ENCODE assay signal across 23 cellular contexts in genomic region chr11:2995091-2995561, GRCh38. TPM values are rescaled to one million over a fixed set of nuclear protein-coding genes. Genes with fewer than 3 reads are reported as not detected.
DNase-seq lines count a peak whose midpoint lies in the region; TF ChIP-seq lines count a peak whose summit lies in the region.
"Had no signal": no experiment of that assay in that cellular context is flagged by ENCODE, and none has a peak within 500 bp of the region (broad histone marks: within the 10 kb centered on the region; RNA-seq: fewer than 3 reads in every experiment).

No MANE protein-coding gene starts in this region.

- H3K36me3 ChIP-seq in suprapubic skin = peaks cover 4% of the 10 kb centered on the region

- WGBS in suprapubic skin = 72% methylated on average over 4 of the region's 12 CpGs

- peak; percentile 43 for DNase-seq in activated CD8-positive, alpha-beta memory T cell treated with anti-CD3 and anti-CD28 coated beads, Interleukin-2, amount 50 U/mL, for 48 hours
- no peak for DNase-seq in activated CD8-positive, alpha-beta memory T cell treated with anti-CD3 and anti-CD28 coated beads, Interleukin-2, amount 50 U/mL, for 4 hours
- DNase-seq in RWPE1 (ENCODE audit: low spot score) (no peak), neural crest cell (ENCODE audit: low read depth, low spot score) (no peak), suprapubic skin (ENCODE audit: low spot score in 2 of 2) (peak; percentile 48 to 60), H4 (ENCODE audit: low spot score) (no peak), SIG-M5 treated with dmso at 0.1 percent for 504 hours (lab: John Stamatoyannopoulos, UW; ENCODE audit: unreplicated experiment) (no peak)
- no peak for DNase-seq in central memory CD4-positive, alpha-beta T cell
- DNase-seq: CD4-positive, CD25-positive, alpha-beta regulatory T cell; GM23248; IMR-90; KG1; MM.1S; NCI-H2029 treated with DMSO at 0.1 percent for 48 hours; NCI-H446 treated with DMSO at 0.1 percent for 48 hours; NCI-H526; NCI-H82; NK-92 treated with Interleukin-12 subunit alpha and Interleukin-12 subunit beta, amount 100 ng/mL, for 24 hours; PC-9; RPMI8226; SHP77 treated with DMSO at 0.1 percent for 48 hours had no signal

- peaks cover 8% of the 10 kb centered on the region for H3K4me1 Mint-ChIP-seq in neural crest cell

- no peaks in the 10 kb centered on the region for H3K9me3 ChIP-seq in suprapubic skin
- H3K9me3 ChIP-seq: BLaER1 had no signal

- no peak for TF ChIP-seq POLR2A in suprapubic skin (IDR thresholded peaks at IDR 0.05)

- TF ChIP-seq CTCF in RWPE1 (conservative IDR thresholded peaks at IDR 0.05; ENCODE audit: low read depth) = no peak
- TF ChIP-seq CTCF in neural crest cell (conservative IDR thresholded peaks at IDR 0.05) = no peak
- no peak for TF ChIP-seq CTCF in suprapubic skin (IDR thresholded peaks at IDR 0.05)

- CTCF ChIA-PET in RWPE1 (lab: Yijun Ruan, JAX) = interaction anchor here (0.7 kb wide), 1 partner anchor 80 kb away, joined by 3 read pairs; no protein-coding TSS in a partner anchor

- H3K27me3 Mint-ChIP-seq in neural crest cell (ENCODE audit: low read depth) = no peaks in the 10 kb centered on the region

- TF ChIP-seq EP300 in suprapubic skin (IDR thresholded peaks at IDR 0.05) = no peak

- H3K27me3 ChIP-seq in suprapubic skin = no peaks in the 10 kb centered on the region
- H3K27me3 ChIP-seq: BLaER1 had no signal

- no peak overlapping the region for H3K4me3 ChIP-seq in suprapubic skin
- H3K4me3 ChIP-seq: BLaER1, GM23248, PC-9, SK-N-MC had no signal

- H3K9me3 Mint-ChIP-seq in neural crest cell = no peaks in the 10 kb centered on the region
- H3K9me3 Mint-ChIP-seq: CD4-positive, CD25-positive, alpha-beta regulatory T cell had no signal

- peaks cover 23% of the 10 kb centered on the region for H3K4me1 ChIP-seq in suprapubic skin

- H3K27ac Mint-ChIP-seq in neural crest cell (ENCODE audit: unreplicated experiment) = no peak overlapping the region

- POLR2A ChIA-PET in RWPE1 (lab: Yijun Ruan, JAX; ENCODE audit: low non-redundant PET) = no interaction called here

- peaks cover under 1% of the 10 kb centered on the region for H3K36me3 Mint-ChIP-seq in neural crest cell (ENCODE audit: low read depth)
- H3K36me3 Mint-ChIP-seq: CD4-positive, CD25-positive, alpha-beta regulatory T cell had no signal

- H3K27ac ChIP-seq in RWPE1 (peak overlapping the region; percentile 94), suprapubic skin (no peak overlapping the region)
- H3K27ac ChIP-seq: BLaER1, GM23248, PC-9 had no signal

- peak overlapping the region; percentile 51 for H3K4me3 Mint-ChIP-seq in neural crest cell

RNA-seq across cellular contexts. Expression of gene NAP1L4, which starts 3.0 kb away (rescaled TPM):
- total RNA-seq in neural crest cell (219 and 224 TPM in 2 replicates), suprapubic skin (100 to 1,000 TPM in 2 of 4 donors, 10 to 100 TPM in 2; 70.7 to 150 (median 97.5) TPM)
- 104 and 128 TPM in 2 replicates for total RNA-seq in H4 (2014; rRNA removed; shearing (Covaris generic))

Comparison
In these comparisons a context has a peak if more than half of its experiments do, and no peak if none do; other contexts are left out.
1. DNase-seq: peak in activated CD8-positive, alpha-beta memory T cell treated with anti-CD3 and anti-CD28 coated beads, Interleukin-2, amount 50 U/mL, for 48 hours (single experiment) and suprapubic skin (2 of 2); none in activated CD8-positive, alpha-beta memory T cell treated with anti-CD3 and anti-CD28 coated beads, Interleukin-2, amount 50 U/mL, for 4 hours (single experiment), RWPE1 (single experiment), neural crest cell (single experiment), H4 (single experiment), central memory CD4-positive, alpha-beta T cell (single experiment) and SIG-M5 treated with dmso at 0.1 percent for 504 hours (single experiment).